ENCODE assay signal across 1 cellular context in the genomic region with DNA sequence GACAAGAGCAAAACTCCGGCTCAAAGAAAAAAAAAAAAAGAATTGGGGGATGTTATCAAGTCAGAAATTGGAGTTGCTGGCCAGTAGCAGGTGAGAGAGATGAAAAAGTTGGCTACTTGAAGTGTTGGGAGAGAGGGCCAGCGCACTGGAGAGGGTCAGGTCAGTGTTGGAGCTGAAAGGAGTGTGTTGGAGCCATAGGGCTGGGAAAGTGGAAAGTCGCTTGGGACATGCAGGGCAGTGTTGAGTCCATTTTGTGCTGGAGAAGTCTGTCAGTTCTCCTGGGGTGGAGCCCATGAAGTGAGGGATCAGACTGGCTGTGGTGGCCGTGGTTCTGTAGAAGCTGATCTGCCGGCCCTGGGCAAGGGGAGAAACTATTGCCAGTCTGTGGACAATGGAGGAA.
TF ChIP-seq lines count a peak whose summit lies in the region.

No MANE protein-coding gene starts in this region.

TF ChIP-seq in K562, 482 proteins besides CTCF, POLR2A, EP300 and RAD21:
- no peak for TF ChIP-seq E2F3 (CRISPR knock-in tag; IDR thresholded peaks at IDR 0.05)
- TF ChIP-seq, protein P1, sequence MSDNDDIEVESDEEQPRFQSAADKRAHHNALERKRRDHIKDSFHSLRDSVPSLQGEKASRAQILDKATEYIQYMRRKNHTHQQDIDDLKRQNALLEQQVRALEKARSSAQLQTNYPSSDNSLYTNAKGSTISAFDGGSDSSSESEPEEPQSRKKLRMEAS (CRISPR knock-in tag; IDR thresholded peaks at IDR 0.05), result 0 out of 2 replicates have a peak, but pooled peaks have one; percentile 11
- peak; percentile 26; the same call in 1 of the 2 replicates for TF ChIP-seq RBFOX2 (IDR thresholded peaks at IDR 0.05; ENCODE audit: low read depth, low read length)
TF ChIP-seq in K562: peak in this region for 2.
